Comparison of ENCODE assay signal across 8 cellular contexts in the genomic region with DNA sequence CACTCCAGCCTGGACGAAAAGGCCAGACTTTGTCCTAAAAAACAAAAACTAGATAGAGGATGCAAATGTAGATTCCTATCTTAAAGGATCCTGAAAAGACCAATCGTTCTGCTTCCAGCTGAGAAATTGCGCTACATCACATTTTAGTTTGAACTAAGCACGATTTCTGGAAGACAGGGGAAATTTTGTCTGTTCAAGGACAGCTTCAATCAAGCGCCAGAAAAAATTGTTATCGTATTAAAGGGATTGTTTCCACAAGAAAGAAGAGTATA. TPM values are rescaled to one million over a fixed set of nuclear protein-coding genes. Genes with fewer than 3 reads are reported as not detected.
DNase-seq lines count a peak whose midpoint lies in the region; ATAC-seq and TF ChIP-seq lines count a peak whose summit lies in the region.

No MANE protein-coding gene starts in this region.

- no peak overlapping the region for H2BK20ac ChIP-seq in H9 (ENCODE audit: low read depth, low read length, poor library complexity, severe bottlenecking)

- H3K9me3 Mint-ChIP-seq in H9, result peaks cover 0 to 3% of the 10 kb centered on the region in 2 experiments; a peak in 3 of 5 replicates
- peaks cover 8% of the 10 kb centered on the region for H3K9me3 Mint-ChIP-seq in WTC11

- H3K27ac Mint-ChIP-seq in H9, result no peak overlapping the region
- H3K27ac Mint-ChIP-seq in WTC11, result 0 out of 2 replicates have a peak overlapping the region, but pooled peaks have one; percentile 24

- ATAC-seq in WTC11, result no peak
- ATAC-seq in gastroesophageal sphincter, result no peak
- ATAC-seq in GM21367 (IDR thresholded peaks at IDR 0.05; ENCODE audit: unreplicated experiment), result no peak

- no peak for TF ChIP-seq EP300 in gastroesophageal sphincter (IDR thresholded peaks at IDR 0.05)

- H4K20me1 ChIP-seq in H9 (ENCODE audit: control insufficient read depth, insufficient read depth, insufficient read length), result no peaks in the 10 kb centered on the region

- no peak overlapping the region for H2BK15ac ChIP-seq in H9 (ENCODE audit: low read depth, low read length)

- H3K23me2 ChIP-seq in H9 (ENCODE audit: insufficient read length, low read depth, low read length, poor library complexity, severe bottlenecking), result peaks cover 8% of the 10 kb centered on the region

- H3K23ac ChIP-seq in H9 (ENCODE audit: insufficient read length, low read depth, low read length), result no peak overlapping the region

- TF ChIP-seq POLR2A in gastroesophageal sphincter (IDR thresholded peaks at IDR 0.05), result no peak

- POLR2A ChIA-PET in WTC11 (lab: Charles Lee), result interaction anchor here (1.5 to 2.3 kb wide), 2 partner anchors 28 to 31 kb away, joined by 6 to 8 read pairs; partner anchors contain the start of gene NUDT9

- no peaks in the 10 kb centered on the region for H3K79me2 ChIP-seq in H9 (ENCODE audit: insufficient read depth, low read length)

- no peak overlapping the region for H3T11ph ChIP-seq in H9 (ENCODE audit: low read length)

- no peak overlapping the region for H3K14ac ChIP-seq in H9 (ENCODE audit: insufficient read depth, low read length)

- no peak overlapping the region for H2BK12ac ChIP-seq in H9 (ENCODE audit: insufficient read length, low read depth, low read length)

- TF ChIP-seq CTCF in H9 (conservative IDR thresholded peaks at IDR 0.05) (no peak), WTC11 (IDR thresholded peaks at IDR 0.05) (no peak), gastroesophageal sphincter (IDR thresholded peaks at IDR 0.05) (no peak)

- DNase-seq in H9, result no peak
- no peak for DNase-seq in WTC11 (ENCODE audit: low spot score)
- no peak for DNase-seq in effector CD4-positive, alpha-beta T cell
- DNase-seq in activated CD4-positive, CD25-positive, alpha-beta regulatory T cell (lab: John Stamatoyannopoulos, UW), result no peak
- DNase-seq in C1 segment of cervical spinal cord (lab: John Stamatoyannopoulos, UW), result no peak

- H4K91ac ChIP-seq in H9 (ENCODE audit: insufficient read length, low read depth, low read length), result no peak overlapping the region

- H3K4me1 ChIP-seq in H9 (ENCODE audit: insufficient read depth, low read length) (no peaks in the 10 kb centered on the region), gastroesophageal sphincter (peaks cover 0 to 42% (median 0%) of the 10 kb centered on the region in 3 donors), skeletal muscle satellite cell (ENCODE audit: control insufficient read depth, insufficient read depth, low read length) (peaks cover 10% of the 10 kb centered on the region)

- CTCF ChIA-PET in WTC11 (lab: Charles Lee), result interaction anchor here (0.9 to 2.5 kb wide), 9 partner anchors 10 to 703 kb away, joined by 3 to 18 read pairs (median 4); partner anchors contain the start of gene NUDT9

- H3K4me3 ChIP-seq in gastroesophageal sphincter (peak overlapping the region; percentile 67 to 98), skeletal muscle satellite cell (ENCODE audit: low read length) (peak overlapping the region; percentile 79)

- no peak overlapping the region for H4K8ac ChIP-seq in H9 (replicated peaks; ENCODE audit: insufficient read length, low read depth, low read length)

- no peak overlapping the region for H2BK120ac ChIP-seq in H9 (ENCODE audit: low read depth, low read length, poor library complexity, severe bottlenecking)

- peak overlapping the region; percentile 79 to 81 for H3K4me3 Mint-ChIP-seq in H9
- peak overlapping the region; percentile 82 for H3K4me3 Mint-ChIP-seq in WTC11

- H3K27me3 ChIP-seq in H9 (ENCODE audit: insufficient read depth, low read length), result no peaks in the 10 kb centered on the region
- no peaks in the 10 kb centered on the region for H3K27me3 ChIP-seq in gastroesophageal sphincter
- H3K27me3 ChIP-seq in skeletal muscle satellite cell (ENCODE audit: control insufficient read depth, insufficient read depth, low read length), result no peaks in the 10 kb centered on the region

- WGBS in H9 (ENCODE audit: extremely low coverage, insufficient read length, low lambda C conversion rate), result no CpG with 5 or more reads among the region's 6 CpGs
- WGBS in gastroesophageal sphincter (ENCODE audit: low coverage in 1 of 2), 2 donors, result 13 to 19% methylated on average over 5 to 6 of the region's 6 CpGs

- no peak overlapping the region for H3K4ac ChIP-seq in H9 (ENCODE audit: low read depth, low read length)

- H3K4me1 Mint-ChIP-seq in H9, result peaks cover 13 to 16% of the 10 kb centered on the region in 2 experiments
- peaks cover 15% of the 10 kb centered on the region for H3K4me1 Mint-ChIP-seq in WTC11

- H3K27ac ChIP-seq in H9 (ENCODE audit: insufficient read length, low read depth, low read length) (no peak overlapping the region), gastroesophageal sphincter (peak overlapping the region; percentile 87 to 99 (median 91))

- H2BK5ac ChIP-seq in H9 (ENCODE audit: insufficient read length, low read length), result no peak overlapping the region

- peak overlapping the region; percentile 4 for H2AFZ ChIP-seq in H9 (ENCODE audit: low read length)

- no peak overlapping the region for H2AK5ac ChIP-seq in H9 (ENCODE audit: insufficient read length, low read length)

- no peak overlapping the region for H3K56ac ChIP-seq in H9 (ENCODE audit: insufficient read length, low read depth, low read length)

- no peaks in the 10 kb centered on the region for H3K79me1 ChIP-seq in H9 (ENCODE audit: insufficient read depth, low read depth, low read length, poor library complexity, severe bottlenecking)

- no peaks in the 10 kb centered on the region for H3K36me3 ChIP-seq in gastroesophageal sphincter
- no peaks in the 10 kb centered on the region for H3K36me3 ChIP-seq in skeletal muscle satellite cell (ENCODE audit: insufficient read depth, low read length)

- peak overlapping the region; percentile 34 for H3K9ac ChIP-seq in H9 (ENCODE audit: extremely low read depth, insufficient read length, low read length)
- peak overlapping the region; percentile 88 for H3K9ac ChIP-seq in skeletal muscle satellite cell (ENCODE audit: low read depth, low read length)

- H3K27me3 Mint-ChIP-seq in H9 (ENCODE audit: low read depth) (peaks cover 6% of the 10 kb centered on the region), WTC11 (ENCODE audit: low read depth) (no peaks in the 10 kb centered on the region)

- H3K9me3 ChIP-seq in H9 (ENCODE audit: control insufficient read depth, low read depth, low read length) (no peaks in the 10 kb centered on the region), gastroesophageal sphincter (peaks cover 0 to 5% (median 0%) of the 10 kb centered on the region in 3 donors), skeletal muscle satellite cell (replicated peaks; ENCODE audit: low read length) (no peaks in the 10 kb centered on the region)

- H3K4me2 ChIP-seq in H9 (ENCODE audit: insufficient read depth, insufficient read length, low read length), result peak overlapping the region; percentile 80
- peak overlapping the region; percentile 77 for H3K4me2 ChIP-seq in skeletal muscle satellite cell (ENCODE audit: low read length)

- H4K5ac ChIP-seq in H9 (ENCODE audit: insufficient read length, low read depth, low read length), result no peak overlapping the region

- H3K36me3 Mint-ChIP-seq in H9 (ENCODE audit: insufficient read depth in 1 of 3, low read depth in 3 of 3), result peaks cover 5 to 11% (median 6%) of the 10 kb centered on the region in 3 experiments; a peak in 6 of 7 replicates
- peaks cover 10% of the 10 kb centered on the region for H3K36me3 Mint-ChIP-seq in WTC11

- peak overlapping the region; percentile 60 for H3K18ac ChIP-seq in H9 (ENCODE audit: insufficient read length, low read depth, low read length)

TF ChIP-seq in WTC11, 78 proteins besides CTCF, POLR2A, EP300 and RAD21 (continues in another document):
- no peak for TF ChIP-seq RORB (CRISPR knock-in tag; IDR thresholded peaks at IDR 0.05)
- TF ChIP-seq ELF4 (CRISPR knock-in tag; IDR thresholded peaks at IDR 0.05; ENCODE audit: low read depth), result no peak
- TF ChIP-seq SMAD3 (CRISPR knock-in tag; IDR thresholded peaks at IDR 0.05; ENCODE audit: borderline replicate concordance), result no peak
- TF ChIP-seq, protein P1, sequence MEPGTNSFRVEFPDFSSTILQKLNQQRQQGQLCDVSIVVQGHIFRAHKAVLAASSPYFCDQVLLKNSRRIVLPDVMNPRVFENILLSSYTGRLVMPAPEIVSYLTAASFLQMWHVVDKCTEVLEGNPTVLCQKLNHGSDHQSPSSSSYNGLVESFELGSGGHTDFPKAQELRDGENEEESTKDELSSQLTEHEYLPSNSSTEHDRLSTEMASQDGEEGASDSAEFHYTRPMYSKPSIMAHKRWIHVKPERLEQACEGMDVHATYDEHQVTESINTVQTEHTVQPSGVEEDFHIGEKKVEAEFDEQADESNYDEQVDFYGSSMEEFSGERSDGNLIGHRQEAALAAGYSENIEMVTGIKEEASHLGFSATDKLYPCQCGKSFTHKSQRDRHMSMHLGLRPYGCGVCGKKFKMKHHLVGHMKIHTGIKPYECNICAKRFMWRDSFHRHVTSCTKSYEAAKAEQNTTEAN (CRISPR knock-in tag; IDR thresholded peaks at IDR 0.05), result no peak
- TF ChIP-seq AR (CRISPR knock-in tag; IDR thresholded peaks at IDR 0.05), result no peak

RNA-seq across cellular contexts. Expression of gene HSD17B11, which starts 0.7 kb away (rescaled TPM):
- total RNA-seq in H9 (2021) (7.9 and 8.8 TPM in 2 replicates), WTC11 (2021) (14.0 to 16.4 TPM (median 14.8 TPM) in 3 replicates), gastroesophageal sphincter (10 to 100 TPM; 32.7 to 98.0 (median 65.4) TPM)
- 18.5 and 22.7 TPM in 2 replicates for total RNA-seq in skeletal muscle satellite cell (2012; rRNA removed)

RNA-seq across cellular contexts. Expression of gene NUDT9, which starts 30.7 kb away (rescaled TPM):
- total RNA-seq in H9 (2021) (27.6 and 28.5 TPM in 2 replicates), WTC11 (2021) (25.4 to 33.3 TPM (median 27.2 TPM) in 3 replicates), gastroesophageal sphincter (10 to 100 TPM; 19.3 to 26.7 (median 22.8) TPM)
- 7.0 and 7.9 TPM in 2 replicates for total RNA-seq in skeletal muscle satellite cell (2012; rRNA removed)
